ENCODE assay signal across 22 cellular contexts in the genomic region with DNA sequence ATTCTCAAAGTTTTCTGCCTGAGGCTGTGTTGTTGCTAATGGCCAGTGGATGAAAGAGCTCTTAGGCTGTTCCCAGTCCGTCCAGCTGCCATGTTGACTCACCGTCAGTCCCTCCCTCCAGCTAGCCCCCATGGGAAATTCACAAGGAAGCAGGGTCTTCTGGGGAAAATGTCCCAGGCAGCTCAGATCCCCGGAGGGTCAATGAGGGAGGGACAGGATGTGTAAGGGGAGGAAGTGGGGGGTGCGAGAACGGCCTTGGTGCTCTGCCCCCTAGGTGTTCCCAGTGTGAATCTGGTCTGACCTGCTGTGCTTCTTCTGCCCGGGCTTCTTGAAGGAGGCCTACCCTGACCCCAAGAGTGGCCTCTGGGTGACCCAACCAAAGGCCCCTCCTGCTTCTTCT.
DNase-seq lines count a peak whose midpoint lies in the region; ATAC-seq and TF ChIP-seq lines count a peak whose summit lies in the region.
"Had no signal": no experiment of that assay in that cellular context is flagged by ENCODE, and none has a peak within 500 bp of the region (broad histone marks: within the 10 kb centered on the region; RNA-seq: fewer than 3 reads in every experiment).

No MANE protein-coding gene starts in this region.

- peaks cover 26% of the 10 kb centered on the region for H3K4me1 Mint-ChIP-seq in stimulated activated effector memory CD8-positive, alpha-beta T cell treated with anti-CD3 and anti-CD28 coated beads, Interleukin-12 subunit alpha, Interleukin-12 subunit beta, amount 100 ng/mL, for 72 hours

- POLR2A ChIA-PET in OCI-LY7 (lab: Charles Lee): no interaction called here

- BruUV-seq in OCI-LY7 (replicated peaks; lab: Mats Ljungman, UMichigan): no TSS peak

- H4K20me1 ChIP-seq in OCI-LY7 (ENCODE audit: insufficient read depth, low read length): no peaks in the 10 kb centered on the region

- no peak overlapping the region for H2AFZ ChIP-seq in OCI-LY7 (ENCODE audit: low read length)

- CTCF ChIA-PET in OCI-LY7 (lab: Charles Lee; ENCODE audit: unreplicated experiment): no interaction called here

- H3K9me2 ChIP-seq in OCI-LY7 (ENCODE audit: insufficient read depth, low read length): no peaks in the 10 kb centered on the region

- H3K4me2 ChIP-seq in OCI-LY7 (ENCODE audit: low read length): no peak overlapping the region

- H3K27ac Mint-ChIP-seq in stimulated activated effector memory CD8-positive, alpha-beta T cell treated with anti-CD3 and anti-CD28 coated beads, Interleukin-12 subunit alpha, Interleukin-12 subunit beta, amount 100 ng/mL, for 72 hours: peak overlapping the region; percentile 2
- H3K27ac Mint-ChIP-seq: effector memory CD8-positive, alpha-beta T cell had no signal

- intact Hi-C loops in OCI-LY7 (cut with micrococcal nuclease; ENCODE audit: unreplicated experiment): no loop called here

- no peak overlapping the region for H3K27ac ChIP-seq in OCI-LY7 (ENCODE audit: low read depth, low read length, poor library complexity, severe bottlenecking)
- H3K27ac ChIP-seq: 22Rv1, ascending aorta, spleen, upper lobe of right lung had no signal

- no peak for TF ChIP-seq CTCF in OCI-LY7 (conservative IDR thresholded peaks at IDR 0.05; ENCODE audit: low read length)

- H3K9me3 ChIP-seq in OCI-LY7 (ENCODE audit: low read length): no peaks in the 10 kb centered on the region
- H3K9me3 ChIP-seq: ascending aorta, spleen, upper lobe of right lung had no signal

- no peaks in the 10 kb centered on the region for H3K4me1 ChIP-seq in OCI-LY7 (ENCODE audit: insufficient read depth, low read length, poor library complexity, severe bottlenecking)
- H3K4me1 ChIP-seq: ascending aorta had no signal

- no peaks in the 10 kb centered on the region for H3K79me2 ChIP-seq in OCI-LY7 (ENCODE audit: insufficient read depth, low read depth, low read length)

- no peak overlapping the region for H3K4me3 Mint-ChIP-seq in stimulated activated effector memory CD8-positive, alpha-beta T cell treated with anti-CD3 and anti-CD28 coated beads, Interleukin-12 subunit alpha, Interleukin-12 subunit beta, amount 100 ng/mL, for 72 hours
- H3K4me3 Mint-ChIP-seq: effector memory CD8-positive, alpha-beta T cell had no signal

- H3K9me3 Mint-ChIP-seq in stimulated activated effector memory CD8-positive, alpha-beta T cell treated with anti-CD3 and anti-CD28 coated beads, Interleukin-12 subunit alpha, Interleukin-12 subunit beta, amount 100 ng/mL, for 72 hours: no peaks in the 10 kb centered on the region
- H3K9me3 Mint-ChIP-seq: effector memory CD8-positive, alpha-beta T cell had no signal

- DNase-seq in SIG-M5 treated with dmso at 0.1 percent for 504 hours (lab: John Stamatoyannopoulos, UW; ENCODE audit: unreplicated experiment): peak; percentile 19
- no peak for DNase-seq in SIG-M5 (lab: John Stamatoyannopoulos, UW)
- peak; percentile 7 for DNase-seq in OCI-LY7 (ENCODE audit: low spot score)
- no peak for DNase-seq in stimulated activated effector memory CD8-positive, alpha-beta T cell treated with anti-CD3 and anti-CD28 coated beads, Interleukin-12 subunit alpha, Interleukin-12 subunit beta, amount 100 ng/mL, for 72 hours (ENCODE audit: low spot score in 2 of 2)
- DNase-seq in NCI-H2081 treated with DMSO at 0.1 percent for 48 hours (lab: John Stamatoyannopoulos, UW): no peak
- no peak for DNase-seq in medulla oblongata (ENCODE audit: extremely low spot score)
- DNase-seq in NAMALWA (ENCODE audit: low spot score): no peak
- DNase-seq: activated CD4-positive, alpha-beta T cell treated with anti-CD3 and anti-CD28 coated beads for 1 hour; activated naive CD4-positive, alpha-beta T cell treated with anti-CD3 and anti-CD28 coated beads, Interleukin-2, amount 50 U/mL, for 16 hours; activated T-cell treated with anti-CD3 and anti-CD28 coated beads, Interleukin-2, amount 50 U/mL, for 48 hours; effector memory CD8-positive, alpha-beta T cell; head of caudate nucleus; MV-4-11; NCI-H2029 treated with DMSO at 0.1 percent for 48 hours; NK-92 treated with Interleukin-12 subunit alpha and Interleukin-12 subunit beta, amount 100 ng/mL, for 24 hours; spleen; stimulated activated CD4-positive, alpha-beta T cell treated with anti-CD3 and anti-CD28 coated beads, Interleukin-4, amount 100 ng/mL, for 4 hours; SW 1271; upper lobe of right lung had no signal

- H3K36me3 ChIP-seq in OCI-LY7 (ENCODE audit: insufficient read depth, low read length): no peaks in the 10 kb centered on the region
- H3K36me3 ChIP-seq: ascending aorta, spleen, upper lobe of right lung had no signal

- ATAC-seq in esophagus mucosa: peak; percentile 15
- ATAC-seq in stimulated activated effector memory CD8-positive, alpha-beta T cell treated with anti-CD3 and anti-CD28 coated beads, Interleukin-12 subunit alpha, Interleukin-12 subunit beta, amount 100 ng/mL, for 72 hours: no peak
- ATAC-seq: effector memory CD8-positive, alpha-beta T cell; upper lobe of right lung had no signal

- no peak overlapping the region for H3K4me3 ChIP-seq in OCI-LY7 (ENCODE audit: low read depth, low read length, poor library complexity, severe bottlenecking)
- H3K4me3 ChIP-seq: ascending aorta, spleen, upper lobe of right lung had no signal

- H3K36me3 Mint-ChIP-seq in stimulated activated effector memory CD8-positive, alpha-beta T cell treated with anti-CD3 and anti-CD28 coated beads, Interleukin-12 subunit alpha, Interleukin-12 subunit beta, amount 100 ng/mL, for 72 hours: no peaks in the 10 kb centered on the region

Comparison
In these comparisons a context has a peak if more than half of its experiments do, and no peak if none do; other contexts are left out.
1. DNase-seq: peak in SIG-M5 treated with dmso at 0.1 percent for 504 hours (single experiment) and OCI-LY7 (single experiment); none in SIG-M5 (single experiment), stimulated activated effector memory CD8-positive, alpha-beta T cell treated with anti-CD3 and anti-CD28 coated beads, Interleukin-12 subunit alpha, Interleukin-12 subunit beta, amount 100 ng/mL, for 72 hours (0 of 2), NCI-H2081 treated with DMSO at 0.1 percent for 48 hours (single experiment), medulla oblongata (single experiment) and NAMALWA (single experiment).